ENCODE assay signal across 29 cellular contexts in genomic region chr3:33474895-33475294, GRCh38.
"Had no signal": no experiment of that assay in that cellular context is flagged by ENCODE, and none has a peak within 500 bp of the region (broad histone marks: within the 10 kb centered on the region; RNA-seq: fewer than 3 reads in every experiment).

No MANE protein-coding gene starts in this region.

- H3K9me3 ChIP-seq: esophagus squamous epithelium, gastrocnemius medialis, heart right ventricle, left lung, lower lobe of right lung, mucosa of descending colon had no signal

- H3K9me3 Mint-ChIP-seq: memory B cell; naive B cell; naive thymus-derived CD8-positive, alpha-beta T cell had no signal

- H3K27ac ChIP-seq: coronary artery, dorsolateral prefrontal cortex, epithelial cell of prostate, esophagus squamous epithelium, gastrocnemius medialis, heart right ventricle, left lung, lower lobe of right lung had no signal

- H3K27me3 ChIP-seq: dorsolateral prefrontal cortex, esophagus squamous epithelium, gastrocnemius medialis, heart right ventricle, left lung had no signal

- H3K4me3 Mint-ChIP-seq: memory B cell; mesothelial cell of epicardium; naive B cell; naive thymus-derived CD8-positive, alpha-beta T cell had no signal

- H3K36me3 ChIP-seq: esophagus squamous epithelium, gastrocnemius medialis, heart right ventricle, left lung, lower lobe of right lung had no signal

- H3K4me1 ChIP-seq: esophagus squamous epithelium, gastrocnemius medialis, heart right ventricle, left lung, lower lobe of right lung had no signal

- FAIRE-seq: colon, endothelial cell of umbilical vein, islet of Langerhans, keratinocyte had no signal

- ATAC-seq: esophagus mucosa; gastrocnemius medialis; heart right ventricle; left cardiac atrium; left lung; left ventricle myocardium superior; lower lobe of right lung; mucosa of descending colon; naive thymus-derived CD8-positive, alpha-beta T cell had no signal

- H3K4me1 Mint-ChIP-seq: memory B cell; mesothelial cell of epicardium; naive B cell; naive thymus-derived CD8-positive, alpha-beta T cell had no signal

- H3K27ac Mint-ChIP-seq: memory B cell; mesothelial cell of epicardium; naive B cell; naive thymus-derived CD8-positive, alpha-beta T cell had no signal

- H3K4me3 ChIP-seq: coronary artery, dorsolateral prefrontal cortex, esophagus squamous epithelium, gastrocnemius medialis, heart right ventricle, left lung, lower lobe of right lung, mucosa of descending colon had no signal

- DNase-seq: dermis blood vessel endothelial cell; dorsolateral prefrontal cortex; effector CD4-positive, alpha-beta T cell; effector memory CD4-positive, alpha-beta T cell; erythroblast; esophagus squamous epithelium; foreskin fibroblast; foreskin melanocyte; gastrocnemius medialis; glutamatergic neuron; head of caudate nucleus; heart right ventricle; hippocampal formation; left cardiac atrium; left lung; left ventricle myocardium superior; lower lobe of right lung; mucosa of descending colon; naive B cell; naive thymus-derived CD8-positive, alpha-beta T cell had no signal

- H3K27me3 Mint-ChIP-seq: memory B cell; naive B cell; naive thymus-derived CD8-positive, alpha-beta T cell had no signal
